ENCODE assay signal across 27 cellular contexts in genomic region chr12:72499244-72499643, GRCh38.
"Had no signal": no experiment of that assay in that cellular context is flagged by ENCODE, and none has a peak within 500 bp of the region (broad histone marks: within the 10 kb centered on the region; RNA-seq: fewer than 3 reads in every experiment).

No MANE protein-coding gene starts in this region.

- H3K4me3 ChIP-seq: right lobe of liver, skin epidermis, thoracic aorta, vagina had no signal

- H3K36me3 ChIP-seq: neutrophil, right lobe of liver, thoracic aorta, vagina, WERI-Rb-1 had no signal

- H3K9me3 ChIP-seq: neutrophil, right lobe of liver, thoracic aorta, vagina had no signal

- ATAC-seq: activated CD4-positive, CD25-positive, alpha-beta regulatory T cell treated with anti-CD3 and anti-CD28 coated beads, Interleukin-2, amount 50 U/mL, for 24 hours; esophagus mucosa; left colon; right lobe of liver; stimulated activated naive CD8-positive, alpha-beta T cell treated with anti-CD3 and anti-CD28 coated beads, Interleukin-15, Interleukin-2, amounts not matched to agents 100 U/mL and 50 U/mL, for 24 hours had no signal

- H3K27me3 ChIP-seq: neutrophil, right lobe of liver, vagina had no signal

- DNase-seq: activated CD4-positive, alpha-beta T cell treated with anti-CD3 and anti-CD28 coated beads for 48 hours; activated CD4-positive, alpha-beta T cell treated with anti-CD3 and anti-CD28 coated beads, Interleukin-2, amount 50 U/mL, for 48 hours; activated CD8-positive, alpha-beta memory T cell treated with anti-CD3 and anti-CD28 coated beads for 24 hours; activated gamma-delta T cell; activated naive CD4-positive, alpha-beta T cell treated with anti-CD3 and anti-CD28 coated beads, Interleukin-2, amount 50 U/mL, for 16 hours; amniotic stem cell; central memory CD4-positive, alpha-beta T cell; foreskin fibroblast; head of caudate nucleus; hippocampal formation; kidney; left colon; naive B cell; nephron progenitor cell; right lobe of liver; stimulated activated CD4-positive, alpha-beta T cell treated with anti-CD3 and anti-CD28 coated beads, Interleukin-12 subunit alpha, Interleukin-12 subunit beta, amount 100 ng/mL, for 4 hours; stimulated activated CD4-positive, alpha-beta T cell treated with anti-CD3 and anti-CD28 coated beads, Interleukin-4, amount 100 ng/mL, for 1 hour; stimulated activated naive CD8-positive, alpha-beta T cell treated with anti-CD3 and anti-CD28 coated beads, Interleukin-15, Interleukin-2, amounts not matched to agents 100 U/mL and 50 U/mL, for 24 hours; WERI-Rb-1 had no signal

- H3K27ac ChIP-seq: neutrophil, right lobe of liver, skin epidermis, thoracic aorta, vagina, WERI-Rb-1 had no signal

- H3K4me1 ChIP-seq: right lobe of liver, vagina had no signal

- FAIRE-seq: endothelial cell of umbilical vein, kidney, TTC549 had no signal
